27 cellular contexts compared by ENCODE assay signal in the genomic region with DNA sequence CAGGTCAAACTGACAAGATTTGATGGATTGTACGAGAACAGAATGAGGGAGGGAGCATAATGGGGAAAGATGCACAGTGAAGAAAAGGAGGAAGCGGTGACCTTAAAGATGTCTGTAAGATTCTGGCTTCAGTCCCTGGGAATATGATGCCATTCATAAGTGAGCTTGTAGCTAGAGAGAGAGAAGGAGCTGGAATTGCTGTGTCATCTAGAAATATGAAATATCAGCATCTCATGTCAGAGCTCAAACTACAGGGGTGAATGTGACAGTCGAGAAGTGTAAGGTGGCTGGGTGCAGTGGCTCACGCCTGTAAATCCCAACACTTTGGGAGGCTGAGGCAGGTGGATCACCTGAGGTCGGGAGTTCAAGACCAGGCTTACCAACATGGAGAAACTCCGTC.
"Had no signal": no experiment of that assay in that cellular context is flagged by ENCODE, and none has a peak within 500 bp of the region (broad histone marks: within the 10 kb centered on the region; RNA-seq: fewer than 3 reads in every experiment).

No MANE protein-coding gene starts in this region.

- DNase-seq: naive thymus-derived CD8-positive, alpha-beta T cell; nephron progenitor cell; occipital lobe; ovary; posterior cingulate gyrus; psoas muscle; right cardiac atrium; spleen; stimulated activated CD4-positive, alpha-beta T cell treated with anti-CD3 and anti-CD28 coated beads, Interleukin-12 subunit alpha, Interleukin-12 subunit beta, amount 100 ng/mL, for 4 hours; stimulated activated CD4-positive, alpha-beta T cell treated with anti-CD3 and anti-CD28 coated beads, Interleukin-1b, Interleukin-23, amount 100 ng/mL, for 48 hours; stimulated activated CD4-positive, alpha-beta T cell treated with anti-CD3 and anti-CD28 coated beads, Interleukin-4, amount 100 ng/mL, for 1 hour; stimulated activated naive B cell treated with anti-CD40 and anti-IgM and Interleukin-4, amounts not matched to agents 10 μg/mL and 1 μg/mL and 100 μg/mL, for 72 hours; stimulated activated naive CD4-positive, alpha-beta T cell treated with Interleukin-2 at 50 U/mL for 16 hours; stomach; thyroid gland; trophoblast cell; upper lobe of left lung had no signal

- FAIRE-seq: urothelium cell line had no signal

- H3K4me2 ChIP-seq: smooth muscle cell had no signal

- H3K27me3 ChIP-seq: ovary, stomach, thyroid gland, tibial nerve, upper lobe of left lung, vagina had no signal

- H2AFZ ChIP-seq: parathyroid adenoma had no signal

- H3K36me3 ChIP-seq: ovary, spleen, stomach, thoracic aorta, thyroid gland, tibial nerve, upper lobe of left lung, vagina had no signal

- H3K4me1 ChIP-seq: parathyroid adenoma, psoas muscle, spleen, stomach, thyroid gland, tibial nerve, upper lobe of left lung, vagina had no signal

- H3K9me3 ChIP-seq: ovary, spleen, stomach, thoracic aorta, thyroid gland, tibial nerve, upper lobe of left lung, vagina had no signal

- H3K9ac ChIP-seq: parathyroid adenoma had no signal

- ATAC-seq: naive thymus-derived CD8-positive, alpha-beta T cell; natural killer cell treated with Interleukin-12 subunit alpha and Interleukin-12 subunit beta and Interleukin-15 and Interleukin-18, amount 100 ng/mL, for 72 hours; psoas muscle; right cardiac atrium; sciatic nerve; stimulated activated effector memory CD8-positive, alpha-beta T cell treated with anti-CD3 and anti-CD28 coated beads, Interleukin-12 subunit alpha, Interleukin-12 subunit beta, amount 100 ng/mL, for 72 hours; stimulated activated naive B cell treated with anti-CD40 and anti-IgM and Interleukin-4, amounts not matched to agents 10 μg/mL and 1 μg/mL and 100 μg/mL, for 72 hours had no signal

- H3K79me2 ChIP-seq: parathyroid adenoma had no signal

- H3K4me3 ChIP-seq: ovary, psoas muscle, skin epidermis, smooth muscle cell, spleen, stomach, thoracic aorta, thyroid gland, tibial nerve, upper lobe of left lung, vagina had no signal

- H3K27ac ChIP-seq: ovary, parathyroid adenoma, psoas muscle, skin epidermis, spleen, stomach, thoracic aorta, thyroid gland, tibial nerve, upper lobe of left lung, vagina had no signal
